In genomic region chr19:27672309-27673047, GRCh38 we compare ENCODE assay signal across 17 cellular contexts.
"Had no signal": no experiment of that assay in that cellular context is flagged by ENCODE, and none has a peak within 500 bp of the region (broad histone marks: within the 10 kb centered on the region; RNA-seq: fewer than 3 reads in every experiment).

No MANE protein-coding gene starts in this region.

- H3K4me1 ChIP-seq: body of pancreas, neural progenitor cell, pancreas had no signal

- H3K9me3 ChIP-seq: pancreas had no signal

- H3K4me3 ChIP-seq: body of pancreas, neural progenitor cell, pancreas, smooth muscle cell had no signal

- H3K27ac Mint-ChIP-seq: activated B cell treated with CpG ODN at 0.5 μM for 24 hours; activated naive CD4-positive, alpha-beta T cell treated with anti-CD3 and anti-CD28 coated beads, Interleukin-2, amount 50 U/mL, for 24 hours; neural progenitor cell; stimulated activated effector memory CD8-positive, alpha-beta T cell treated with anti-CD3 and anti-CD28 coated beads, Interleukin-12 subunit alpha, Interleukin-12 subunit beta, amount 100 ng/mL, for 72 hours; T-helper 17 cell had no signal

- ATAC-seq: body of pancreas; pancreas; SK-N-SH treated with all-trans-retinoic acid at 6 μM for 48 hours; stimulated activated effector memory CD8-positive, alpha-beta T cell treated with anti-CD3 and anti-CD28 coated beads, Interleukin-12 subunit alpha, Interleukin-12 subunit beta, amount 100 ng/mL, for 72 hours; T-helper 17 cell had no signal

- H3K36me3 ChIP-seq: neural progenitor cell, pancreas had no signal

- H3K36me3 Mint-ChIP-seq: activated naive CD4-positive, alpha-beta T cell treated with anti-CD3 and anti-CD28 coated beads, Interleukin-2, amount 50 U/mL, for 24 hours; neural progenitor cell; stimulated activated effector memory CD8-positive, alpha-beta T cell treated with anti-CD3 and anti-CD28 coated beads, Interleukin-12 subunit alpha, Interleukin-12 subunit beta, amount 100 ng/mL, for 72 hours had no signal

- H3K9ac ChIP-seq: neural progenitor cell had no signal

- H3K27ac ChIP-seq: body of pancreas, neural progenitor cell, pancreas had no signal

- DNase-seq: activated B cell treated with CpG ODN at 0.5 μM for 24 hours; activated CD4-positive, alpha-beta T cell treated with anti-CD3 and anti-CD28 coated beads, Interleukin-2, amount 50 U/mL, for 1 hour; activated T-cell treated with anti-CD3 and anti-CD28 coated beads, Interleukin-2, amount 50 U/mL, for 1 hour; amniotic stem cell; body of pancreas; dermis blood vessel endothelial cell; glutamatergic neuron; mesenchymal stem cell; pancreas; retina; T-helper 17 cell; trophoblast cell had no signal

- H3K27me3 ChIP-seq: body of pancreas, neural progenitor cell, pancreas had no signal
